In genomic region chr2:1736045-1736444, GRCh38 we compare ENCODE assay signal across 16 cellular contexts. TPM values are rescaled to one million over a fixed set of nuclear protein-coding genes. Genes with fewer than 3 reads are reported as not detected.
DNase-seq lines count a peak whose midpoint lies in the region; ATAC-seq, FAIRE-seq and TF ChIP-seq lines count a peak whose summit lies in the region.
"Had no signal": no experiment of that assay in that cellular context is flagged by ENCODE, and none has a peak within 500 bp of the region (broad histone marks: within the 10 kb centered on the region; RNA-seq: fewer than 3 reads in every experiment).

No MANE protein-coding gene starts in this region.

- peak; percentile 38 for DNase-seq in ACHN
- DNase-seq in IMR-90, result peak; percentile 39
- no peak for DNase-seq in coronary artery (ENCODE audit: low spot score)
- no peak for DNase-seq in stimulated activated CD4-positive, alpha-beta T cell treated with anti-CD3 and anti-CD28 coated beads, Interleukin-2, amount 100 ng/mL, for 24 hours
- DNase-seq in NCI-H345 treated with DMSO at 0.1 percent for 48 hours (lab: John Stamatoyannopoulos, UW; ENCODE audit: unreplicated experiment), result no peak
- no peak for DNase-seq in pancreas
- no peak for DNase-seq in NCI-H526 treated with DMSO at 0.1 percent for 48 hours (lab: John Stamatoyannopoulos, UW)
- DNase-seq: activated naive CD4-positive, alpha-beta T cell; dermis blood vessel endothelial cell; hypothalamus; left colon; SHP77 treated with DMSO at 0.1 percent for 48 hours; stimulated activated CD4-positive, alpha-beta T cell treated with anti-CD3 and anti-CD28 coated beads, Interleukin-12 subunit alpha, Interleukin-12 subunit beta, amount 100 ng/mL, for 4 hours; stimulated activated naive B cell treated with anti-CD40 and anti-IgM and Interleukin-4, amounts not matched to agents 10 μg/mL and 1 μg/mL and 100 μg/mL, for 72 hours had no signal

- H2AFZ ChIP-seq in IMR-90 (replicated peaks; ENCODE audit: low read length, poor library complexity), result no peak overlapping the region

- no peak for FAIRE-seq in pancreas (lab: Jason Lieb, UNC)

- H3K27me3 Mint-ChIP-seq in nephron (ENCODE audit: low read depth), result no peaks in the 10 kb centered on the region
- H3K27me3 Mint-ChIP-seq: stimulated activated naive B cell treated with anti-CD40 and anti-IgM and Interleukin-4, amounts not matched to agents 10 μg/mL and 1 μg/mL and 100 μg/mL, for 72 hours had no signal

- no peaks in the 10 kb centered on the region for H3K27me3 ChIP-seq in IMR-90 (ENCODE audit: control insufficient read depth, insufficient read depth, low read length)
- H3K27me3 ChIP-seq in pancreas, result no peaks in the 10 kb centered on the region

- peak overlapping the region; percentile 91 for H4K5ac ChIP-seq in IMR-90 (ENCODE audit: low read depth, low read length)

- H2BK15ac ChIP-seq in IMR-90 (ENCODE audit: low read depth, low read length), result peak overlapping the region; percentile 81; the same call in 2 of the 3 replicates

- H3K9me3 Mint-ChIP-seq in nephron, result peaks cover 29% of the 10 kb centered on the region
- H3K9me3 Mint-ChIP-seq: T-helper 2 cell treated with Interferon-gamma antibody and Interleukin-4, amounts not matched to agents 5 μg/mL and 100 μg/mL, for 36 hours had no signal

- H3K4me1 ChIP-seq in IMR-90 (ENCODE audit: control insufficient read depth, insufficient read depth, low read length), result peaks cover 44% of the 10 kb centered on the region
- H3K4me1 ChIP-seq in pancreas, result no peaks in the 10 kb centered on the region

- peaks cover 10% of the 10 kb centered on the region; the same call in 1 of the 2 replicates for H3K36me3 ChIP-seq in IMR-90 (ENCODE audit: control insufficient read depth, insufficient read depth, low read length)
- no peaks in the 10 kb centered on the region for H3K36me3 ChIP-seq in pancreas

- H4K8ac ChIP-seq in IMR-90 (ENCODE audit: low read depth in 2 of 2, low read length in 2 of 2), result peak overlapping the region; percentile 7 to 84

- dilution Hi-C loops in IMR-90 (cut with HindIII; ENCODE audit: low sequenced_read_pairs, unreplicated experiment), result no loop called here

- H2BK5ac ChIP-seq in IMR-90 (ENCODE audit: low read depth, low read length, poor library complexity, severe bottlenecking), result peak overlapping the region; percentile 88

- H3K27ac ChIP-seq in IMR-90 (ENCODE audit: insufficient read depth, low read length), result peak overlapping the region; percentile 71
- H3K27ac ChIP-seq in coronary artery, result peak overlapping the region; percentile 18 to 29
- H3K27ac ChIP-seq in pancreas, result no peak overlapping the region

- H2BK120ac ChIP-seq in IMR-90 (ENCODE audit: low read depth, low read length), result peak overlapping the region; percentile 76

- CTCF ChIA-PET in IMR-90 (lab: Yijun Ruan, JAX), result interaction anchor here (1.3 to 2.1 kb wide), 2 partner anchors 15 to 60 kb away, joined by 5 to 7 read pairs; no protein-coding TSS in a partner anchor

- WGBS in IMR-90 (ENCODE audit: extremely low coverage in 2 of 2, insufficient read length in 1 of 2), 2 experiments, result no CpG with 5 or more reads among the region's 2 CpGs
- WGBS in pancreas, 2 donors, result 35 to 55% methylated on average over 2 of the region's 2 CpGs

- H3K36me3 Mint-ChIP-seq in nephron (ENCODE audit: low read depth), result peaks cover 86% of the 10 kb centered on the region
- H3K36me3 Mint-ChIP-seq: stimulated activated naive B cell treated with anti-CD40 and anti-IgM and Interleukin-4, amounts not matched to agents 10 μg/mL and 1 μg/mL and 100 μg/mL, for 72 hours had no signal

- H3K9me3 ChIP-seq in IMR-90 (ENCODE audit: control insufficient read depth, insufficient read depth, low read length), result peaks cover 3% of the 10 kb centered on the region; the same call in 1 of the 2 replicates
- H3K9me3 ChIP-seq in pancreas, result no peaks in the 10 kb centered on the region

- H4K91ac ChIP-seq in IMR-90 (ENCODE audit: insufficient read depth, low read depth, low read length), result peak overlapping the region; percentile 91

- peak overlapping the region; percentile 73; the same call in 1 of the 2 replicates for H3K56ac ChIP-seq in IMR-90 (ENCODE audit: extremely low read depth, insufficient read depth, low read length)

- peak overlapping the region; percentile 81 for H3K4ac ChIP-seq in IMR-90 (ENCODE audit: low read depth, low read length)

- in situ Hi-C loops in ACHN (cut with HindIII; ENCODE audit: low pct_ligation_motif_present, low pct_unique_long_range_greater_than_20kb, low sequenced_read_pairs) (loop anchor here (25.0 kb wide), 1 partner anchor 149 kb away; no protein-coding TSS in a partner anchor), IMR-90 (cut with MboI; ENCODE audit: low sequenced_read_pairs) (no loop called here)

- H2AK5ac ChIP-seq in IMR-90 (ENCODE audit: low read depth, low read length), result peak overlapping the region; percentile 93

- H3K79me1 ChIP-seq in IMR-90 (ENCODE audit: low read depth in 1 of 2, low read length in 2 of 2), result peaks cover 8 to 40% of the 10 kb centered on the region in 2 experiments; a peak in 3 of 4 replicates

- TF ChIP-seq RAD21 in IMR-90 (IDR thresholded peaks at IDR 0.05; ENCODE audit: low read length), result no peak

- H3K27ac Mint-ChIP-seq in nephron, result peak overlapping the region in 2 of 3 experiments; percentile 42 to 65
- H3K27ac Mint-ChIP-seq: stimulated activated naive B cell treated with anti-CD40 and anti-IgM and Interleukin-4, amounts not matched to agents 10 μg/mL and 1 μg/mL and 100 μg/mL, for 72 hours; T-helper 2 cell treated with Interferon-gamma antibody and Interleukin-4, amounts not matched to agents 5 μg/mL and 100 μg/mL, for 36 hours had no signal

- peaks cover 24% of the 10 kb centered on the region for H3K9me1 ChIP-seq in IMR-90 (ENCODE audit: insufficient read depth, low read length)

- POLR2A ChIA-PET in IMR-90 (lab: Charles Lee; ENCODE audit: unreplicated experiment), result no interaction called here

- peak overlapping the region; percentile 39 for H3K23ac ChIP-seq in IMR-90 (ENCODE audit: low read depth, low read length)

- peak overlapping the region; percentile 44 for H3K4me2 ChIP-seq in IMR-90 (ENCODE audit: low read depth, low read length)

- TF ChIP-seq CTCF in IMR-90 (conservative IDR thresholded peaks at IDR 0.05; ENCODE audit: low read depth, low read length) (no peak), coronary artery (IDR thresholded peaks at IDR 0.05) (no peak), nephron (IDR thresholded peaks at IDR 0.05; ENCODE audit: unreplicated experiment in 3 of 3) (no peak), pancreas (IDR thresholded peaks at IDR 0.05) (no peak)

- peak overlapping the region; percentile 70 for H2BK20ac ChIP-seq in IMR-90 (ENCODE audit: low read depth, low read length)

- no TSS peak for BruUV-seq in IMR-90 (replicated peaks; lab: Mats Ljungman, UMichigan)

- no peak for ATAC-seq in IMR-90 (ENCODE audit: low read depth)
- no peak for ATAC-seq in pancreas
- ATAC-seq: left colon; stimulated activated naive B cell treated with anti-CD40 and anti-IgM and Interleukin-4, amounts not matched to agents 10 μg/mL and 1 μg/mL and 100 μg/mL, for 72 hours had no signal

- H3K18ac ChIP-seq in IMR-90 (ENCODE audit: low read depth, low read length), result peak overlapping the region; percentile 93

- TF ChIP-seq POLR2A in IMR-90 (IDR thresholded peaks at IDR 0.05; ENCODE audit: low read depth, low read length), result no peak; the same call in 1 of the 2 replicates

- peak overlapping the region; percentile 8 for H3K9ac ChIP-seq in IMR-90 (ENCODE audit: low read depth, low read length)

- no peak overlapping the region for H3K4me3 ChIP-seq in IMR-90 (ENCODE audit: insufficient read depth, low read depth, low read length)
- no peak overlapping the region for H3K4me3 ChIP-seq in coronary artery
- no peak overlapping the region for H3K4me3 ChIP-seq in pancreas

- peaks cover 48% of the 10 kb centered on the region for H3K4me1 Mint-ChIP-seq in nephron
- H3K4me1 Mint-ChIP-seq: stimulated activated naive B cell treated with anti-CD40 and anti-IgM and Interleukin-4, amounts not matched to agents 10 μg/mL and 1 μg/mL and 100 μg/mL, for 72 hours had no signal

- H2AK9ac ChIP-seq in IMR-90 (replicated peaks; ENCODE audit: low read depth, low read length, poor library complexity), result no peak overlapping the region

- intact Hi-C loops in IMR-90 (cut with micrococcal nuclease), result no loop called here
- intact Hi-C loops in pancreas (cut with DNase I), result no loop called here

- peak overlapping the region; percentile 46 for H3K14ac ChIP-seq in IMR-90 (replicated peaks; ENCODE audit: low read depth, low read length)

- H4K20me1 ChIP-seq in IMR-90 (ENCODE audit: insufficient read depth, low read length), result peaks cover 72% of the 10 kb centered on the region

- H3K4me3 Mint-ChIP-seq in nephron, result no peak overlapping the region
- H3K4me3 Mint-ChIP-seq: stimulated activated naive B cell treated with anti-CD40 and anti-IgM and Interleukin-4, amounts not matched to agents 10 μg/mL and 1 μg/mL and 100 μg/mL, for 72 hours; T-helper 2 cell treated with Interferon-gamma antibody and Interleukin-4, amounts not matched to agents 5 μg/mL and 100 μg/mL, for 36 hours had no signal

TF ChIP-seq in IMR-90, 13 proteins besides CTCF, POLR2A, EP300 and RAD21:
- TF ChIP-seq NFE2L2 (IDR thresholded peaks at IDR 0.05; ENCODE audit: low read depth, low read length) (no peak), CEBPB (IDR thresholded peaks at IDR 0.05; ENCODE audit: low read depth, low read length) (0 out of 2 replicates have a peak, but pooled peaks have one; percentile 7)

RNA-seq across cellular contexts. Expression of gene PXDN, which starts 8.3 kb away (rescaled TPM):
- total RNA-seq in IMR-90 (2012; rRNA removed), result 148 and 153 TPM in 2 replicates
- 268 and 332 TPM in 2 replicates for polyA plus RNA-seq in IMR-90 (2012; rRNA removed)
- 300 and 432 TPM in 2 replicates for polyA plus RNA-seq in IMR-90 (2012; cell fraction: cytosol; rRNA removed)
- polyA plus RNA-seq in IMR-90 (2012; cell fraction: nucleus; rRNA removed; ENCODE audit: low replicate concordance), result 369 and 399 TPM in 2 replicates
- 10 to 100 TPM in 1 of 6 donors, 1 to 10 TPM in 5; 2.0 to 21.1 (median 4.6) TPM for total RNA-seq in pancreas
- 1 to 10 TPM; 2.6 to 4.7 TPM for polyA plus RNA-seq in pancreas

Comparison
In these comparisons a context has a peak if more than half of its experiments do, and no peak if none do; other contexts are left out.
1. DNase-seq: peak in ACHN (single experiment) and IMR-90 (single experiment); none in coronary artery (single experiment), stimulated activated CD4-positive, alpha-beta T cell treated with anti-CD3 and anti-CD28 coated beads, Interleukin-2, amount 100 ng/mL, for 24 hours (0 of 2), NCI-H345 treated with DMSO at 0.1 percent for 48 hours (single experiment), pancreas (0 of 6) and NCI-H526 treated with DMSO at 0.1 percent for 48 hours (single experiment).
2. H3K27ac ChIP-seq: peak in IMR-90 (single experiment) and coronary artery (2 of 2); none in pancreas (0 of 4).